Comparison of ENCODE assay signal across 10 cellular contexts in genomic region chr17:3381957-3382356, GRCh38. TPM values are rescaled to one million over a fixed set of nuclear protein-coding genes. Genes with fewer than 3 reads are reported as not detected.
"Had no signal": no experiment of that assay in that cellular context is flagged by ENCODE, and none has a peak within 500 bp of the region (broad histone marks: within the 10 kb centered on the region; RNA-seq: fewer than 3 reads in every experiment).

No MANE protein-coding gene starts in this region.

- H3K4me1 ChIP-seq: HAP-1 had no signal

- H3K27ac Mint-ChIP-seq: HFFc6 had no signal

- H3K36me3 ChIP-seq: HAP-1 had no signal

- H3K4me3 ChIP-seq: HAP-1, K562 had no signal

- DNase-seq: GOT3, H7, HFFc6, IMR-90, KG1 had no signal

- H3K9me3 ChIP-seq: HAP-1 had no signal

- H3K4me3 Mint-ChIP-seq: HFFc6 had no signal

- ATAC-seq: HCT116, K562 had no signal

RNA-seq across cellular contexts. Expression of gene OR3A2, which starts 4.2 kb away (rescaled TPM):
- total RNA-seq: H4, H7, HFFc6, HT-29, IMR-90, K562 had no signal
- polyA plus RNA-seq: IMR-90, K562 had no signal

RNA-seq across cellular contexts. Expression of gene OR1E1, which starts 16.3 kb away (rescaled TPM):
- total RNA-seq: H4, H7, HFFc6, HT-29, IMR-90, K562 had no signal
- polyA plus RNA-seq: IMR-90, K562 had no signal

RNA-seq across cellular contexts. Expression of gene OR3A3, which starts 29.2 kb away (rescaled TPM):
- total RNA-seq: H4, H7, HFFc6, HT-29, IMR-90, K562 had no signal
- polyA plus RNA-seq: IMR-90, K562 had no signal

RNA-seq across cellular contexts. Expression of gene OR1E2, which starts 51.7 kb away (rescaled TPM):
- total RNA-seq: H4, H7, HFFc6, HT-29, IMR-90, K562 had no signal
- polyA plus RNA-seq: IMR-90, K562 had no signal
